In the genomic region with DNA sequence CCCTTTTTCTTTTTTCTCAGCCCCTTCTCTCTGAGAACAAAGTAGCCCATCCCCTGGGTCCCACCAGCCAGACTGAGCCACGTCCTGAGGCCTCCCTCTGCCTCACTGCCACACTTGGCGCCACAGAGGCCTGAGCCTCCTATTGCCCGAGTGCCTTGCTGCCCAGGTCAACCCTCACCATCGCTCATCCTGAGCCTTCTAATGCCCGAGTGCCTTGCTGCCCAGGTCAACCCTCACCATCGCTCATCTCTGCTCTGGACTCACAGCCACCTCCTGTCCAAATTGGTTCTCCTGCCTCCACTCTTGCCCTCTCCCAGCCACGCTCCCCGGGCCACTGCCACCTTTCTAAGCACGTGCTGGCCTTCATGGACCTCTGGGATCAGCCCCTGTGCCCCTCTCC, we compare ENCODE assay signal across 11 cellular contexts. TPM values are rescaled to one million over a fixed set of nuclear protein-coding genes. Genes with fewer than 3 reads are reported as not detected.
DNase-seq lines count a peak whose midpoint lies in the region; ATAC-seq and TF ChIP-seq lines count a peak whose summit lies in the region.
"Had no signal": no experiment of that assay in that cellular context is flagged by ENCODE, and none has a peak within 500 bp of the region (broad histone marks: within the 10 kb centered on the region; RNA-seq: fewer than 3 reads in every experiment).

No MANE protein-coding gene starts in this region.

- no peaks in the 10 kb centered on the region for H3K27me3 ChIP-seq in BLaER1 treated with 17β-estradiol and CSF1 and Interleukin-3, amounts not matched to agents 10 nM and 100 nM
- no peaks in the 10 kb centered on the region for H3K27me3 ChIP-seq in suprapubic skin
- H3K27me3 ChIP-seq: breast epithelium had no signal

- POLR2A ChIA-PET in activated CD4-positive, alpha-beta memory T cell treated with anti-CD3 and anti-CD28 coated beads, Interleukin-2, amount 10 ng/mL, durations not matched to agents 7 days and 5 days (lab: Charles Lee) = interaction anchor here (0.9 to 17.3 kb wide), 5 partner anchors 8 to 145 kb away, joined by 3 to 431 read pairs (median 50); partner anchors contain the start of gene DUSP5

- no peak for TF ChIP-seq CTCF in GM12865 (IDR thresholded peaks at IDR 0.05; ENCODE audit: insufficient read depth, low read depth, low read length, missing control alignments)
- no peak for TF ChIP-seq CTCF in suprapubic skin (IDR thresholded peaks at IDR 0.05)

- no peaks in the 10 kb centered on the region for H3K27me3 Mint-ChIP-seq in activated CD4-positive, alpha-beta memory T cell treated with anti-CD3 and anti-CD28 coated beads, Interleukin-2, amount 10 ng/mL, durations not matched to agents 7 days and 5 days
- H3K27me3 Mint-ChIP-seq in memory B cell = peaks cover 2% of the 10 kb centered on the region

- TF ChIP-seq EP300 in suprapubic skin (IDR thresholded peaks at IDR 0.05) = no peak

- H3K4me1 ChIP-seq in BLaER1 treated with 17β-estradiol and CSF1 and Interleukin-3, amounts not matched to agents 10 nM and 100 nM = peaks cover 37 to 54% (median 42%) of the 10 kb centered on the region in 10 experiments
- peaks cover 13% of the 10 kb centered on the region for H3K4me1 ChIP-seq in suprapubic skin
- H3K4me1 ChIP-seq: breast epithelium had no signal

- peak overlapping the region; percentile 84 for H3K4me3 Mint-ChIP-seq in activated CD4-positive, alpha-beta memory T cell treated with anti-CD3 and anti-CD28 coated beads, Interleukin-2, amount 10 ng/mL, durations not matched to agents 7 days and 5 days
- H3K4me3 Mint-ChIP-seq in memory B cell = peak overlapping the region; percentile 86

- H3K4me2 ChIP-seq in BLaER1 treated with 17β-estradiol and CSF1 and Interleukin-3, amounts not matched to agents 10 nM and 100 nM = peak overlapping the region; percentile 73 to 95 (median 86); a peak in 20 of 22 replicates

- WGBS in suprapubic skin = 95% methylated on average over 9 of the region's 9 CpGs

- H3K36me3 Mint-ChIP-seq in activated CD4-positive, alpha-beta memory T cell treated with anti-CD3 and anti-CD28 coated beads, Interleukin-2, amount 10 ng/mL, durations not matched to agents 7 days and 5 days (ENCODE audit: low read depth) = peaks cover 9% of the 10 kb centered on the region
- H3K36me3 Mint-ChIP-seq in memory B cell = no peaks in the 10 kb centered on the region

- peaks cover 86% of the 10 kb centered on the region for H3K4me1 Mint-ChIP-seq in activated CD4-positive, alpha-beta memory T cell treated with anti-CD3 and anti-CD28 coated beads, Interleukin-2, amount 10 ng/mL, durations not matched to agents 7 days and 5 days
- H3K4me1 Mint-ChIP-seq in memory B cell = peaks cover 48% of the 10 kb centered on the region

- TF ChIP-seq POLR2A in suprapubic skin (IDR thresholded peaks at IDR 0.05) = no peak

- no peak overlapping the region for H3K9ac ChIP-seq in BLaER1 treated with 17β-estradiol and CSF1 and Interleukin-3, amounts not matched to agents 10 nM and 100 nM

- H3K27ac Mint-ChIP-seq in activated CD4-positive, alpha-beta memory T cell treated with anti-CD3 and anti-CD28 coated beads, Interleukin-2, amount 10 ng/mL, durations not matched to agents 7 days and 5 days = peak overlapping the region; percentile 97
- peak overlapping the region; percentile 99 for H3K27ac Mint-ChIP-seq in memory B cell

- DNase-seq in GM12865 (ENCODE audit: low read depth) (no peak), memory B cell (ENCODE audit: low spot score in 2 of 2) (no peak), NCI-H128 (lab: John Stamatoyannopoulos, UW; ENCODE audit: unreplicated experiment) (no peak), suprapubic skin (ENCODE audit: low spot score in 2 of 2) (no peak), SIG-M5 (lab: John Stamatoyannopoulos, UW) (no peak)
- DNase-seq in activated CD4-positive, alpha-beta memory T cell treated with anti-CD3 and anti-CD28 coated beads, Interleukin-2, amount 10 ng/mL, durations not matched to agents 7 days and 5 days = no peak
- DNase-seq in NK-92 treated with Interleukin-12 subunit alpha and Interleukin-12 subunit beta, amount 100 ng/mL, for 24 hours (lab: John Stamatoyannopoulos, UW) = no peak
- DNase-seq: heart left ventricle, Kasumi-1 had no signal

- H3K4me3 ChIP-seq in BLaER1 treated with 17β-estradiol and CSF1 and Interleukin-3, amounts not matched to agents 10 nM and 100 nM = no peak overlapping the region
- H3K4me3 ChIP-seq in GM12865 (ENCODE audit: low read depth, low read length) (peak overlapping the region; percentile 36), suprapubic skin (no peak overlapping the region)
- H3K4me3 ChIP-seq: heart left ventricle had no signal

- H3K27ac ChIP-seq in BLaER1 treated with 17β-estradiol and CSF1 and Interleukin-3, amounts not matched to agents 10 nM and 100 nM = peak overlapping the region in 3 of 11 experiments; percentile 4 to 65 (median 52); a peak in 5 of 22 replicates
- no peak overlapping the region for H3K27ac ChIP-seq in suprapubic skin

- CTCF ChIA-PET in activated CD4-positive, alpha-beta memory T cell treated with anti-CD3 and anti-CD28 coated beads, Interleukin-2, amount 10 ng/mL, durations not matched to agents 7 days and 5 days (lab: Charles Lee) = interaction anchor here (1.0 to 6.5 kb wide), 3 partner anchors 10 to 143 kb away, joined by 4 to 132 read pairs (median 6); partner anchors contain the start of gene DUSP5

- ATAC-seq in memory B cell (ENCODE audit: low read depth) = no peak

- no peaks in the 10 kb centered on the region for H3K9me3 Mint-ChIP-seq in activated CD4-positive, alpha-beta memory T cell treated with anti-CD3 and anti-CD28 coated beads, Interleukin-2, amount 10 ng/mL, durations not matched to agents 7 days and 5 days
- H3K9me3 Mint-ChIP-seq in memory B cell = no peaks in the 10 kb centered on the region

- no peaks in the 10 kb centered on the region for H4K20me1 ChIP-seq in BLaER1 treated with 17β-estradiol and CSF1 and Interleukin-3, amounts not matched to agents 10 nM and 100 nM

- no peaks in the 10 kb centered on the region for H3K36me3 ChIP-seq in BLaER1 treated with 17β-estradiol and CSF1 and Interleukin-3, amounts not matched to agents 10 nM and 100 nM
- no peaks in the 10 kb centered on the region for H3K36me3 ChIP-seq in suprapubic skin
- H3K36me3 ChIP-seq: breast epithelium, heart left ventricle had no signal

- H3K9me3 ChIP-seq in BLaER1 treated with 17β-estradiol and CSF1 and Interleukin-3, amounts not matched to agents 10 nM and 100 nM (replicated peaks in 1 of 11) = no peaks in the 10 kb centered on the region
- no peaks in the 10 kb centered on the region for H3K9me3 ChIP-seq in suprapubic skin
- H3K9me3 ChIP-seq: breast epithelium, heart left ventricle had no signal

RNA-seq across cellular contexts. Expression of gene SMNDC1, which starts 53.2 kb away (rescaled TPM):
- 10 to 100 TPM; 40.8 to 45.6 TPM for total RNA-seq in activated CD4-positive, alpha-beta memory T cell treated with anti-CD3 and anti-CD28 coated beads, Interleukin-2, amount 10 ng/mL, durations not matched to agents 7 days and 5 days
- 10 to 100 TPM; 10.3 to 15.8 (median 12.8) TPM for total RNA-seq in suprapubic skin
